18 cellular contexts compared by ENCODE assay signal in genomic region chr11:18714443-18714780, GRCh38. TPM values are rescaled to one million over a fixed set of nuclear protein-coding genes. Genes with fewer than 3 reads are reported as not detected.
DNase-seq lines count a peak whose midpoint lies in the region; ATAC-seq and TF ChIP-seq lines count a peak whose summit lies in the region.
"Had no signal": no experiment of that assay in that cellular context is flagged by ENCODE, and none has a peak within 500 bp of the region (broad histone marks: within the 10 kb centered on the region; RNA-seq: fewer than 3 reads in every experiment).

No MANE protein-coding gene starts in this region.

- ATAC-seq in GM18870 (IDR thresholded peaks at IDR 0.05; ENCODE audit: unreplicated experiment) (no peak), left cardiac atrium (no peak)
- ATAC-seq: A549; CD8-positive, alpha-beta T cell had no signal

- H3K36me3 ChIP-seq in neuronal stem cell (replicated peaks in 1 of 2; ENCODE audit: control insufficient read depth in 2 of 2, insufficient read depth in 2 of 2, low read length in 2 of 2): no peaks in the 10 kb centered on the region
- H3K36me3 ChIP-seq: BLaER1 treated with 17β-estradiol and CSF1 and Interleukin-3, amounts not matched to agents 10 nM and 100 nM had no signal

- H3K18ac ChIP-seq in neuronal stem cell (ENCODE audit: low read length): no peak overlapping the region

- no peak overlapping the region for H3K27ac ChIP-seq in neuronal stem cell (replicated peaks; ENCODE audit: low read length)
- H3K27ac ChIP-seq: 22Rv1; A549; BLaER1 treated with 17β-estradiol and CSF1 and Interleukin-3, amounts not matched to agents 10 nM and 100 nM; C4-2B had no signal

- intact Hi-C loops in left cardiac atrium (cut with DNase I): no loop called here

- H4K91ac ChIP-seq in neuronal stem cell (ENCODE audit: low read depth, low read length, poor library complexity): no peak overlapping the region

- H3K4me2 ChIP-seq in neuronal stem cell (ENCODE audit: insufficient read depth, low read length, poor library complexity, severe bottlenecking): no peak overlapping the region
- H3K4me2 ChIP-seq: A549; BLaER1 treated with 17β-estradiol and CSF1 and Interleukin-3, amounts not matched to agents 10 nM and 100 nM had no signal

- no peak overlapping the region for H3K9ac ChIP-seq in neuronal stem cell (ENCODE audit: low read depth, low read length, poor library complexity)
- H3K9ac ChIP-seq: BLaER1 treated with 17β-estradiol and CSF1 and Interleukin-3, amounts not matched to agents 10 nM and 100 nM had no signal

- no peak overlapping the region for H3K4me3 ChIP-seq in neuronal stem cell (ENCODE audit: low read length in 2 of 2)
- H3K4me3 ChIP-seq: A549; BLaER1 treated with 17β-estradiol and CSF1 and Interleukin-3, amounts not matched to agents 10 nM and 100 nM had no signal

- peaks cover 1% of the 10 kb centered on the region for H3K36me3 Mint-ChIP-seq in chondrocyte (ENCODE audit: low read depth)
- H3K36me3 Mint-ChIP-seq: CD8-positive, alpha-beta T cell had no signal

- no peak overlapping the region for H2BK15ac ChIP-seq in neuronal stem cell (ENCODE audit: low read length)

- no peak overlapping the region for H3K27ac Mint-ChIP-seq in chondrocyte (ENCODE audit: unreplicated experiment)
- H3K27ac Mint-ChIP-seq: B cell; CD4-positive, alpha-beta T cell; CD8-positive, alpha-beta T cell had no signal

- H3K14ac ChIP-seq in neuronal stem cell (ENCODE audit: low read length): peak overlapping the region; percentile 41

- H3K4me1 ChIP-seq in neuronal stem cell (ENCODE audit: control insufficient read depth in 2 of 2, insufficient read depth in 1 of 2, low read depth in 1 of 2, low read length in 2 of 2): no peaks in the 10 kb centered on the region
- H3K4me1 ChIP-seq: A549; BLaER1 treated with 17β-estradiol and CSF1 and Interleukin-3, amounts not matched to agents 10 nM and 100 nM; Caco-2 had no signal

- H4K8ac ChIP-seq in neuronal stem cell (ENCODE audit: low read depth, low read length): no peak overlapping the region

- H3K9me3 ChIP-seq in neuronal stem cell (replicated peaks in 1 of 2; ENCODE audit: control insufficient read depth in 2 of 2, insufficient read depth in 1 of 2, low read depth in 1 of 2, low read length in 2 of 2): no peaks in the 10 kb centered on the region
- H3K9me3 ChIP-seq: A549; BLaER1 treated with 17β-estradiol and CSF1 and Interleukin-3, amounts not matched to agents 10 nM and 100 nM; Caco-2 had no signal

- H3K79me1 ChIP-seq in neuronal stem cell (ENCODE audit: low read depth, low read length): no peaks in the 10 kb centered on the region

- no peak overlapping the region for H3K23ac ChIP-seq in neuronal stem cell (ENCODE audit: low read depth, low read length, poor library complexity)

- no peak overlapping the region for H3K4me3 Mint-ChIP-seq in chondrocyte (ENCODE audit: unreplicated experiment)
- H3K4me3 Mint-ChIP-seq: B cell; CD4-positive, alpha-beta T cell; CD8-positive, alpha-beta T cell had no signal

- no peak overlapping the region for H2AK5ac ChIP-seq in neuronal stem cell (ENCODE audit: low read depth, low read length)

- CTCF ChIA-PET in HEK293T (lab: Yijun Ruan, JAX): no interaction called here

- no peak overlapping the region for H2BK5ac ChIP-seq in neuronal stem cell (ENCODE audit: low read length)

- no peak for TF ChIP-seq CTCF in chondrocyte (IDR thresholded peaks at IDR 0.05)

- H3K4me1 Mint-ChIP-seq in chondrocyte (ENCODE audit: low read depth): no peaks in the 10 kb centered on the region
- H3K4me1 Mint-ChIP-seq: B cell had no signal

- DNase-seq in HEK293T (ENCODE audit: extremely low spot score) (no peak), chondrocyte (ENCODE audit: low spot score) (peak; percentile 62), neuronal stem cell (ENCODE audit: low spot score) (no peak), left cardiac atrium (no peak)
- DNase-seq: AML-193; Caco-2; Calu3; CD4-positive, alpha-beta T cell; CD8-positive, alpha-beta T cell; DMS79 treated with DMSO at 0.1 percent for 48 hours; GF-D8 had no signal

- POLR2A ChIA-PET in HEK293T (lab: Yijun Ruan, JAX): no interaction called here

- H3K4ac ChIP-seq in neuronal stem cell (ENCODE audit: low read length): peak overlapping the region; percentile 40

- no peak overlapping the region for H2BK12ac ChIP-seq in neuronal stem cell (ENCODE audit: low read length)

- no CpG with 5 or more reads among the region's 10 CpGs for WGBS in neuronal stem cell (ENCODE audit: extremely low coverage in 2 of 2, insufficient read length in 2 of 2, insufficient replicate concordance in 1 of 2), 2 donors

- H2AFZ ChIP-seq in neuronal stem cell (ENCODE audit: low read length): no peak overlapping the region

- H3K9me3 Mint-ChIP-seq in chondrocyte (ENCODE audit: low read depth): no peaks in the 10 kb centered on the region
- H3K9me3 Mint-ChIP-seq: CD4-positive, alpha-beta T cell; CD8-positive, alpha-beta T cell had no signal

- H2BK120ac ChIP-seq in neuronal stem cell (ENCODE audit: low read depth, low read length): no peak overlapping the region

- peaks cover 0 to 69% (median 2%) of the 10 kb centered on the region in 3 experiments for H3K27me3 ChIP-seq in neuronal stem cell (ENCODE audit: control insufficient read depth in 3 of 3, insufficient read depth in 3 of 3, low read depth in 1 of 3, low read length in 3 of 3)
- H3K27me3 ChIP-seq: BLaER1 treated with 17β-estradiol and CSF1 and Interleukin-3, amounts not matched to agents 10 nM and 100 nM had no signal

- peaks cover 30% of the 10 kb centered on the region for H3K27me3 Mint-ChIP-seq in chondrocyte (ENCODE audit: low read depth)
- H3K27me3 Mint-ChIP-seq: CD4-positive, alpha-beta T cell had no signal

TF ChIP-seq in HEK293T, 16 proteins besides CTCF, POLR2A, EP300 and RAD21:
- TF ChIP-seq ELF4 (IDR thresholded peaks at IDR 0.05): no peak
- TF ChIP-seq SUZ12 (IDR thresholded peaks at IDR 0.05): no peak
- TF ChIP-seq PKNOX1 (IDR thresholded peaks at IDR 0.05): 0 out of 2 replicates have a peak, but pooled peaks have one; percentile 9
- no peak for TF ChIP-seq FOXM1 (IDR thresholded peaks at IDR 0.05; ENCODE audit: borderline replicate concordance)
- TF ChIP-seq NFRKB (IDR thresholded peaks at IDR 0.05): no peak
- TF ChIP-seq SP1 (IDR thresholded peaks at IDR 0.05): no peak
- TF ChIP-seq L3MBTL2 (conservative IDR thresholded peaks at IDR 0.05): no peak
- TF ChIP-seq HDGF (IDR thresholded peaks at IDR 0.05; ENCODE audit: borderline replicate concordance): no peak

RNA-seq across cellular contexts. Expression of gene IGSF22, which starts 11.6 kb away (rescaled TPM):
- total RNA-seq in chondrocyte: not detected in 3 replicates
- polyA plus RNA-seq in neuronal stem cell (2013, experiment 1 of 2): 0.04 TPM
- polyA plus RNA-seq in neuronal stem cell (2013, experiment 2 of 2): 0.08 TPM
- total RNA-seq in left cardiac atrium: 1 to 10 TPM; 1.7 to 2.4 TPM
- total RNA-seq: A172, Caco-2, Calu3 had no signal

RNA-seq across cellular contexts. Expression of gene TMEM86A, which starts 15.8 kb away (rescaled TPM):
- total RNA-seq in chondrocyte: 3.1 to 3.6 TPM (median 3.5 TPM) in 3 replicates
- polyA plus RNA-seq in neuronal stem cell (2013, experiment 1 of 2): 1.2 TPM
- polyA plus RNA-seq in neuronal stem cell (2013, experiment 2 of 2): 1.4 TPM
- 1 to 10 TPM; 3.9 to 4.8 TPM for total RNA-seq in left cardiac atrium
